ENCODE assay signal across 18 cellular contexts in the genomic region with DNA sequence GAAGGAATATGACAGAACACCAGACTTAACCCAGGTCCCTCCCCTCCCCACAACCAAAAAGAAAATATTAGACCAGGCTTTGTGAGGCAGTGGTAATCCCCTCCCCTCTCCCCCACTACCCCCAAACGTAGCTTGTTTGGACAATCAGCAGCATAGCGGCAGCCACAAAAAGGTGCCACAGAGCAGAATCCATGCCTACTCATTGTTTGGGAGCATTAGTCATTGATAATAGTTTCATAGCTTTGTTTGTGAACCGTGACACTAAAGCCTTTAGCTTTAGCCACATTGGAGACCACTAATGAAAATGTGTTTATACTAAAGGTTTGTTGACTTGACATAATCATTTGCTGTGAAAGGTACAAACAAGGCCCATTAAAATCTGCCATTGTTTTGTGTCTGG.
DNase-seq lines count a peak whose midpoint lies in the region; ATAC-seq and TF ChIP-seq lines count a peak whose summit lies in the region.
"Had no signal": no experiment of that assay in that cellular context is flagged by ENCODE, and none has a peak within 500 bp of the region (broad histone marks: within the 10 kb centered on the region; RNA-seq: fewer than 3 reads in every experiment).

No MANE protein-coding gene starts in this region.

- ATAC-seq in HG03196 (IDR thresholded peaks at IDR 0.05; ENCODE audit: unreplicated experiment) = no peak
- ATAC-seq in GM19351 (IDR thresholded peaks at IDR 0.05; ENCODE audit: unreplicated experiment) = no peak

- intact Hi-C loops in CD14-positive monocyte (cut with micrococcal nuclease) = no loop called here

- no peak for TF ChIP-seq CTCF in epithelial cell of proximal tubule (conservative IDR thresholded peaks at IDR 0.05; ENCODE audit: low read depth, low read length)
- no peak for TF ChIP-seq CTCF in CD14-positive monocyte (IDR thresholded peaks at IDR 0.05)

- H3K27me3 Mint-ChIP-seq in CD14-positive monocyte (ENCODE audit: low read depth in 3 of 3) = no peaks in the 10 kb centered on the region
- H3K27me3 Mint-ChIP-seq: CD4-positive, alpha-beta memory T cell; IgD-negative memory B cell had no signal

- H3K36me3 Mint-ChIP-seq in CD14-positive monocyte = peaks cover 16 to 18% of the 10 kb centered on the region in 2 donors

- no peak overlapping the region for H3K27ac ChIP-seq in SJSA1
- H3K27ac ChIP-seq: 22Rv1 had no signal

- H3K4me1 Mint-ChIP-seq in CD14-positive monocyte = peaks cover 10% of the 10 kb centered on the region

- no peak overlapping the region for H3K4me3 ChIP-seq in SJSA1
- no peak overlapping the region for H3K4me3 ChIP-seq in epithelial cell of proximal tubule (ENCODE audit: low read depth, low read length)

- no peak overlapping the region for H3K27ac Mint-ChIP-seq in CD14-positive monocyte
- H3K27ac Mint-ChIP-seq: IgD-negative memory B cell had no signal

- H3K9me3 Mint-ChIP-seq in CD14-positive monocyte = no peaks in the 10 kb centered on the region
- H3K9me3 Mint-ChIP-seq: CD4-positive, alpha-beta memory T cell; H9; IgD-negative memory B cell had no signal

- peaks cover 13% of the 10 kb centered on the region for H3K4me1 ChIP-seq in SJSA1 (replicated peaks)

- DNase-seq in NCI-H146 (lab: John Stamatoyannopoulos, UW) = peak; percentile 11
- no peak for DNase-seq in NCI-H146 treated with DMSO at 0.1 percent for 48 hours (lab: John Stamatoyannopoulos, UW; ENCODE audit: unreplicated experiment)
- DNase-seq in SJSA1 (ENCODE audit: low read depth in 1 of 2, low spot score in 2 of 2) = peak; percentile 61 to 64
- DNase-seq in epithelial cell of proximal tubule (ENCODE audit: low read depth) = peak; percentile 50
- no peak for DNase-seq in SHP77 (lab: John Stamatoyannopoulos, UW)
- DNase-seq in CD14-positive monocyte (ENCODE audit: low spot score) = no peak
- DNase-seq: BE2C; CD4-positive, alpha-beta memory T cell; DMS79; H9; NCI-H1105 treated with DMSO at 0.1 percent for 48 hours; NCI-H187 treated with DMSO at 0.1 percent for 48 hours; NCI-H526 treated with DMSO at 0.1 percent for 48 hours; SW 1271 had no signal

- H3K36me3 ChIP-seq in SJSA1 = 0 out of 2 replicates have a peak, but pooled peaks cover 7% of the 10 kb centered on the region
- H3K36me3 ChIP-seq: BE2C had no signal

- no peaks in the 10 kb centered on the region for H3K9me3 ChIP-seq in SJSA1 (replicated peaks)
- H3K9me3 ChIP-seq: BE2C had no signal

- H3K4me3 Mint-ChIP-seq in CD14-positive monocyte = no peak overlapping the region
- H3K4me3 Mint-ChIP-seq: CD4-positive, alpha-beta memory T cell; H9; IgD-negative memory B cell had no signal

- no peaks in the 10 kb centered on the region for H3K27me3 ChIP-seq in SJSA1 (replicated peaks)
- H3K27me3 ChIP-seq: BE2C had no signal

Comparison
In these comparisons a context has a peak if more than half of its experiments do, and no peak if none do; other contexts are left out.
1. DNase-seq: peak in NCI-H146 (single experiment), SJSA1 (2 of 2) and epithelial cell of proximal tubule (single experiment); none in NCI-H146 treated with DMSO at 0.1 percent for 48 hours (single experiment), SHP77 (0 of 2) and CD14-positive monocyte (single experiment).